Comparison of ENCODE assay signal across 3 cellular contexts in the genomic region with DNA sequence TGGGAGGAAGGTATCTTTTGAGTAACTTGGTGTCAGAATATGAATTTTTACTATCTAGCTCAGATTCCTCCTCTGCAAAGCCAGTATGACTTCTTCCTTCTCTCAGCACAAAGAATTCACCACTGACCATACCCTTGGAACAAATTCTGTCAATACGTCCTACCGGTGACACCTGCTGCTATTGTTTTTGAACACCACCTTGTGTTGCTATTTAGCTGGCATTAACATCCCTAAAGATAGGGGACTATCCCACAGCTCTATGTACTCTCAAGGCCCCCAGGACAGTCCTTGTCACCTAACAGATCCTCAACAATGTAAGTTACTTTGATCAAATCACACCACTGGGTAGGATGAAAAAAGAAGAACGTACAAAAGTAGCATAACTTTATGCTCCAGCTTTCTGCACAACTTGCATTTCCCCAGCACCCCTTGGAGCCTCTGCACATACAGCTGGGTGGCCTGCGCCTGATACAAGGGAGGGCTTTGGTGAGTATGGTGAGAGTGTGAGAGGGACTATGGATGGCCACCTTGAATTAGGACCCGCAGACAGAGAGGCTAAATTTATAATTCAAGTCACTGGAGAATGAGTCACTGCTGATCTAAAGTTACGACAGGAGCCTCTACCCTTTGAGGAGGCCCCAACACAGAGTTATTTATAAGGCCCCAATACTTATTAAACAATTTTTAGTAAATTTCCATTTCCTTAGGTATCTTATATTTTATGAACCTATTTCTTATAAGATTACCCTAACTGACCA.
TF ChIP-seq lines count a peak whose summit lies in the region.

No MANE protein-coding gene starts in this region.

TF ChIP-seq in GM23338, 12 proteins besides CTCF, POLR2A, EP300 and RAD21:
- no peak for TF ChIP-seq JUNB (IDR thresholded peaks at IDR 0.05; ENCODE audit: unreplicated experiment)
- TF ChIP-seq EZH2 (IDR thresholded peaks at IDR 0.05; ENCODE audit: low read depth, unreplicated experiment), result no peak
- TF ChIP-seq NANOG (IDR thresholded peaks at IDR 0.05; ENCODE audit: borderline replicate concordance), result no peak
- TF ChIP-seq, protein P1, sequence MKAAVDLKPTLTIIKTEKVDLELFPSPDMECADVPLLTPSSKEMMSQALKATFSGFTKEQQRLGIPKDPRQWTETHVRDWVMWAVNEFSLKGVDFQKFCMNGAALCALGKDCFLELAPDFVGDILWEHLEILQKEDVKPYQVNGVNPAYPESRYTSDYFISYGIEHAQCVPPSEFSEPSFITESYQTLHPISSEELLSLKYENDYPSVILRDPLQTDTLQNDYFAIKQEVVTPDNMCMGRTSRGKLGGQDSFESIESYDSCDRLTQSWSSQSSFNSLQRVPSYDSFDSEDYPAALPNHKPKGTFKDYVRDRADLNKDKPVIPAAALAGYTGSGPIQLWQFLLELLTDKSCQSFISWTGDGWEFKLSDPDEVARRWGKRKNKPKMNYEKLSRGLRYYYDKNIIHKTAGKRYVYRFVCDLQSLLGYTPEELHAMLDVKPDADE (IDR thresholded peaks at IDR 0.05), result no peak
- TF ChIP-seq, protein P2, sequence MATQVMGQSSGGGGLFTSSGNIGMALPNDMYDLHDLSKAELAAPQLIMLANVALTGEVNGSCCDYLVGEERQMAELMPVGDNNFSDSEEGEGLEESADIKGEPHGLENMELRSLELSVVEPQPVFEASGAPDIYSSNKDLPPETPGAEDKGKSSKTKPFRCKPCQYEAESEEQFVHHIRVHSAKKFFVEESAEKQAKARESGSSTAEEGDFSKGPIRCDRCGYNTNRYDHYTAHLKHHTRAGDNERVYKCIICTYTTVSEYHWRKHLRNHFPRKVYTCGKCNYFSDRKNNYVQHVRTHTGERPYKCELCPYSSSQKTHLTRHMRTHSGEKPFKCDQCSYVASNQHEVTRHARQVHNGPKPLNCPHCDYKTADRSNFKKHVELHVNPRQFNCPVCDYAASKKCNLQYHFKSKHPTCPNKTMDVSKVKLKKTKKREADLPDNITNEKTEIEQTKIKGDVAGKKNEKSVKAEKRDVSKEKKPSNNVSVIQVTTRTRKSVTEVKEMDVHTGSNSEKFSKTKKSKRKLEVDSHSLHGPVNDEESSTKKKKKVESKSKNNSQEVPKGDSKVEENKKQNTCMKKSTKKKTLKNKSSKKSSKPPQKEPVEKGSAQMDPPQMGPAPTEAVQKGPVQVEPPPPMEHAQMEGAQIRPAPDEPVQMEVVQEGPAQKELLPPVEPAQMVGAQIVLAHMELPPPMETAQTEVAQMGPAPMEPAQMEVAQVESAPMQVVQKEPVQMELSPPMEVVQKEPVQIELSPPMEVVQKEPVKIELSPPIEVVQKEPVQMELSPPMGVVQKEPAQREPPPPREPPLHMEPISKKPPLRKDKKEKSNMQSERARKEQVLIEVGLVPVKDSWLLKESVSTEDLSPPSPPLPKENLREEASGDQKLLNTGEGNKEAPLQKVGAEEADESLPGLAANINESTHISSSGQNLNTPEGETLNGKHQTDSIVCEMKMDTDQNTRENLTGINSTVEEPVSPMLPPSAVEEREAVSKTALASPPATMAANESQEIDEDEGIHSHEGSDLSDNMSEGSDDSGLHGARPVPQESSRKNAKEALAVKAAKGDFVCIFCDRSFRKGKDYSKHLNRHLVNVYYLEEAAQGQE (IDR thresholded peaks at IDR 0.05; ENCODE audit: unreplicated experiment), result no peak
- no peak for TF ChIP-seq EZH2phosphoT487 (IDR thresholded peaks at IDR 0.05; ENCODE audit: unreplicated experiment)
- TF ChIP-seq ZNF331 (CRISPR knock-in tag; IDR thresholded peaks at IDR 0.05; ENCODE audit: low read depth), result no peak
- no peak for TF ChIP-seq CREB1 (CRISPR knock-in tag; IDR thresholded peaks at IDR 0.05; ENCODE audit: low read depth)
- no peak for TF ChIP-seq ZNF114 (CRISPR knock-in tag; IDR thresholded peaks at IDR 0.05)
TF ChIP-seq in GM23338: peak in this region for 0.

TF ChIP-seq in IMR-90, 13 proteins besides CTCF, POLR2A, EP300 and RAD21:
- TF ChIP-seq, protein P3, sequence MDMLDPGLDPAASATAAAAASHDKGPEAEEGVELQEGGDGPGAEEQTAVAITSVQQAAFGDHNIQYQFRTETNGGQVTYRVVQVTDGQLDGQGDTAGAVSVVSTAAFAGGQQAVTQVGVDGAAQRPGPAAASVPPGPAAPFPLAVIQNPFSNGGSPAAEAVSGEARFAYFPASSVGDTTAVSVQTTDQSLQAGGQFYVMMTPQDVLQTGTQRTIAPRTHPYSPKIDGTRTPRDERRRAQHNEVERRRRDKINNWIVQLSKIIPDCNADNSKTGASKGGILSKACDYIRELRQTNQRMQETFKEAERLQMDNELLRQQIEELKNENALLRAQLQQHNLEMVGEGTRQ (IDR thresholded peaks at IDR 0.05; ENCODE audit: low read depth, low read length), result no peak
- TF ChIP-seq CEBPB (IDR thresholded peaks at IDR 0.05; ENCODE audit: low read depth, low read length), result no peak
- no peak for TF ChIP-seq SMC3 (IDR thresholded peaks at IDR 0.05; ENCODE audit: low read depth, low read length)
- TF ChIP-seq RFX5 (IDR thresholded peaks at IDR 0.05; ENCODE audit: low read depth, low read length), result no peak
- no peak for TF ChIP-seq CHD1 (IDR thresholded peaks at IDR 0.05; ENCODE audit: low read depth, low read length)
- TF ChIP-seq FOS (IDR thresholded peaks at IDR 0.05; ENCODE audit: low read depth, low read length), result no peak
- TF ChIP-seq MAFK (IDR thresholded peaks at IDR 0.05; ENCODE audit: low read depth, low read length), result no peak
- no peak for TF ChIP-seq MXI1 (IDR thresholded peaks at IDR 0.05; ENCODE audit: borderline replicate concordance, low read depth, low read length)
- no peak for TF ChIP-seq MAZ (IDR thresholded peaks at IDR 0.05; ENCODE audit: borderline replicate concordance, low read depth, low read length)
- no peak for TF ChIP-seq NFE2L2 (IDR thresholded peaks at IDR 0.05; ENCODE audit: low read depth, low read length)

TF ChIP-seq in H1, 55 proteins besides CTCF, POLR2A, EP300 and RAD21:
- TF ChIP-seq SP4 (IDR thresholded peaks at IDR 0.05; ENCODE audit: low read length) (no peak), TCF12 (IDR thresholded peaks at IDR 0.05; ENCODE audit: low read depth, low read length) (peak; percentile 76; the same call in 1 of the 2 replicates), POLR2AphosphoS5 (IDR thresholded peaks at IDR 0.05; ENCODE audit: low read depth, low read length) (peak; percentile 73), JUN (IDR thresholded peaks at IDR 0.05; ENCODE audit: low read depth, low read length) (no peak), SAP30 (IDR thresholded peaks at IDR 0.05; ENCODE audit: insufficient read depth, insufficient replicate concordance, low read length) (no peak), ASH2L (IDR thresholded peaks at IDR 0.05; ENCODE audit: low read length) (no peak)
TF ChIP-seq in H1: peak in this region for 2.
